Comparison of ENCODE assay signal across 1 cellular context in genomic region chr12:68811573-68811972, GRCh38.
A peak's percentile ranks its signal among the peaks of the same experiment; 100 is the strongest.
TF ChIP-seq lines count a peak whose summit lies in the region.

No MANE protein-coding gene starts in this region.

TF ChIP-seq in GM12878, 131 proteins besides CTCF, POLR2A, EP300 and RAD21:
- TF ChIP-seq MLLT1 (IDR thresholded peaks at IDR 0.05): 0 out of 2 replicates have a peak, but pooled peaks have one; percentile 13
- TF ChIP-seq POLR2AphosphoS5 (IDR thresholded peaks at IDR 0.05; ENCODE audit: low read length): 0 out of 2 replicates have a peak, but pooled peaks have one; percentile 7
